16 cellular contexts compared by ENCODE assay signal in the genomic region with DNA sequence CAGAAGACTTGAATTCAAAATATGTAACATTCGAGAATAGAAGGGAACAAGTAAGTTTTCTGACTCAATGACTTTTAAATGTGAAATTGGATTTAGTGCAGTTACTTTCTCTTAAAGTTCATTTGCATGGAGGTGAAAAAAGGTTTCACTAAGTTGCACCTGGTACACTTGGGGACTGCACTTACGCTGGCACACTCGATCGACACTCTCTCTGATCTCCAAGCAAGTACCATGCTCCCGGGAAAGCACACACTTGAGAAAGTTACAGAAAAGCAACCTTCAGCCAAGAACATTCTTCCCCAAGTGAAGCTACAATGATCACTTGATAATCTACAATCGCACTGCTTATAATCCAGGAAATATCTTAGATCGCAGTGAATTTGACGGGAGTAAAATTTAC.
A peak's percentile ranks its signal among the peaks of the same experiment; 100 is the strongest.
DNase-seq lines count a peak whose midpoint lies in the region; ATAC-seq and TF ChIP-seq lines count a peak whose summit lies in the region.
"Had no signal": no experiment of that assay in that cellular context is flagged by ENCODE, and none has a peak within 500 bp of the region (broad histone marks: within the 10 kb centered on the region; RNA-seq: fewer than 3 reads in every experiment).

No MANE protein-coding gene starts in this region.

- H4K20me1 ChIP-seq in mammary epithelial cell (ENCODE audit: insufficient read depth, low read length): no peaks in the 10 kb centered on the region
- H4K20me1 ChIP-seq: BLaER1 had no signal

- H3K36me3 ChIP-seq in mammary epithelial cell (ENCODE audit: insufficient read depth, low read length) (no peaks in the 10 kb centered on the region), left lung (peaks cover 0 to 16% of the 10 kb centered on the region in 2 donors), upper lobe of right lung (no peaks in the 10 kb centered on the region)
- H3K36me3 ChIP-seq: BLaER1 had no signal

- H3K9me3 Mint-ChIP-seq in MCF 10A (ENCODE audit: unreplicated experiment) (no peaks in the 10 kb centered on the region), Calu3 (ENCODE audit: low read depth, unreplicated experiment) (peaks cover 3% of the 10 kb centered on the region)
- H3K9me3 Mint-ChIP-seq: CD8-positive, alpha-beta T cell had no signal

- H3K9ac ChIP-seq in mammary epithelial cell (ENCODE audit: insufficient read depth, low read length): no peak overlapping the region
- H3K9ac ChIP-seq: BLaER1 had no signal

- ATAC-seq in left lung: peak; percentile 91
- ATAC-seq in upper lobe of right lung: peak; percentile 76
- ATAC-seq: CD8-positive, alpha-beta T cell had no signal

- WGBS in mammary epithelial cell (ENCODE audit: low coverage, missing lambda C conversion rate): 96% methylated on average over 8 of the region's 8 CpGs

- no TSS peak for BruUV-seq in MCF 10A (replicated peaks; lab: Mats Ljungman, UMichigan)
- BruUV-seq in mammary epithelial cell (replicated peaks; lab: Mats Ljungman, UMichigan): no TSS peak
- BruUV-seq in Calu3 (replicated peaks; lab: Mats Ljungman, UMichigan): no TSS peak

- no peaks in the 10 kb centered on the region for H3K4me1 Mint-ChIP-seq in MCF 10A (ENCODE audit: insufficient read depth, unreplicated experiment)
- no peaks in the 10 kb centered on the region for H3K4me1 Mint-ChIP-seq in Calu3 (ENCODE audit: low read depth, unreplicated experiment)
- H3K4me1 Mint-ChIP-seq: B cell; CD4-positive, CD25-positive, alpha-beta regulatory T cell had no signal

- no peaks in the 10 kb centered on the region for H3K79me2 ChIP-seq in mammary epithelial cell (ENCODE audit: insufficient read depth, low read length)

- no peak overlapping the region for H3K4me3 ChIP-seq in mammary epithelial cell (replicated peaks in 1 of 3; ENCODE audit: insufficient read depth in 1 of 3, low read depth in 2 of 3, low read length in 3 of 3)
- H3K4me3 ChIP-seq in left lung: no peak overlapping the region
- no peak overlapping the region for H3K4me3 ChIP-seq in upper lobe of right lung
- H3K4me3 ChIP-seq: BLaER1, HAP-1 had no signal

- CTCF ChIA-PET in MCF 10A (lab: Yijun Ruan, JAX): interaction anchor here (0.6 to 1.0 kb wide), 3 partner anchors 20 to 160 kb away, joined by 3 to 4 read pairs (median 3); no protein-coding TSS in a partner anchor
- CTCF ChIA-PET in mammary epithelial cell (lab: Charles Lee; ENCODE audit: low non-redundant PET): no interaction called here
- CTCF ChIA-PET in Calu3 (lab: Charles Lee): no interaction called here

- H3K9me3 ChIP-seq in mammary epithelial cell (replicated peaks; ENCODE audit: insufficient read depth, low read length) (no peaks in the 10 kb centered on the region), left lung (no peaks in the 10 kb centered on the region), upper lobe of right lung (no peaks in the 10 kb centered on the region)
- H3K9me3 ChIP-seq: HAP-1 had no signal

- no peaks in the 10 kb centered on the region for H3K27me3 Mint-ChIP-seq in MCF 10A (ENCODE audit: insufficient read depth, unreplicated experiment)
- no peaks in the 10 kb centered on the region for H3K27me3 Mint-ChIP-seq in Calu3 (ENCODE audit: unreplicated experiment)

- H3K27ac ChIP-seq in mammary epithelial cell (ENCODE audit: insufficient read depth, low read depth, low read length) (no peak overlapping the region), left lung (no peak overlapping the region), upper lobe of right lung (no peak overlapping the region)
- H3K27ac ChIP-seq: 22Rv1, BLaER1, C4-2B had no signal

- no peak overlapping the region for H2AFZ ChIP-seq in mammary epithelial cell (ENCODE audit: low read depth, low read length)

- H3K4me3 Mint-ChIP-seq in MCF 10A (ENCODE audit: unreplicated experiment): no peak overlapping the region
- H3K4me3 Mint-ChIP-seq in Calu3 (ENCODE audit: low read depth, unreplicated experiment): no peak overlapping the region
- H3K4me3 Mint-ChIP-seq: B cell; CD4-positive, CD25-positive, alpha-beta regulatory T cell; CD8-positive, alpha-beta T cell had no signal

- H3K27ac Mint-ChIP-seq in MCF 10A (ENCODE audit: low read depth, unreplicated experiment) (peak overlapping the region; percentile 4), Calu3 (ENCODE audit: unreplicated experiment) (no peak overlapping the region)
- H3K27ac Mint-ChIP-seq: B cell; CD4-positive, CD25-positive, alpha-beta regulatory T cell; CD8-positive, alpha-beta T cell had no signal

- intact Hi-C loops in MCF 10A (cut with micrococcal nuclease) (no loop called here), mammary epithelial cell (cut with micrococcal nuclease) (no loop called here), left lung (cut with DNase I) (no loop called here), upper lobe of right lung (cut with DNase I) (no loop called here), Calu3 (cut with micrococcal nuclease; ENCODE audit: unreplicated experiment) (loop anchor here (10.0 kb wide), 1 partner anchor 432 kb away; no protein-coding TSS in a partner anchor)

- dilution Hi-C loops in mammary epithelial cell (cut with HindIII; ENCODE audit: low sequenced_read_pairs): no loop called here

- TF ChIP-seq CTCF in MCF 10A (IDR thresholded peaks at IDR 0.05; ENCODE audit: unreplicated experiment): no peak
- no peak for TF ChIP-seq CTCF in mammary epithelial cell (conservative IDR thresholded peaks at IDR 0.05 in 1 of 2, IDR thresholded peaks at IDR 0.05 in 1 of 2; ENCODE audit: extremely low read depth in 1 of 2, insufficient read depth in 1 of 2, low read depth in 1 of 2, low read length in 2 of 2)
- no peak for TF ChIP-seq CTCF in left lung (IDR thresholded peaks at IDR 0.05)
- no peak for TF ChIP-seq CTCF in upper lobe of right lung (IDR thresholded peaks at IDR 0.05)
- no peak for TF ChIP-seq CTCF in Calu3 (IDR thresholded peaks at IDR 0.05; ENCODE audit: unreplicated experiment)

- H3K4me1 ChIP-seq in mammary epithelial cell (ENCODE audit: insufficient read depth, low read length) (no peaks in the 10 kb centered on the region), left lung (no peaks in the 10 kb centered on the region), upper lobe of right lung (peaks cover 8% of the 10 kb centered on the region)
- H3K4me1 ChIP-seq: BLaER1, HAP-1 had no signal

- DNase-seq in MCF 10A (ENCODE audit: unreplicated experiment): no peak
- DNase-seq in mammary epithelial cell: no peak
- DNase-seq in left lung: no peak
- DNase-seq in upper lobe of right lung: no peak
- no peak for DNase-seq in COR-L47 (lab: John Stamatoyannopoulos, UW)
- DNase-seq in Calu3: no peak
- DNase-seq: CD4-positive, CD25-positive, alpha-beta regulatory T cell; CD8-positive, alpha-beta T cell; DMS153; DND-41; GOT3 had no signal

- H3K27me3 ChIP-seq in mammary epithelial cell (ENCODE audit: insufficient read depth, low read length): no peaks in the 10 kb centered on the region
- H3K27me3 ChIP-seq in left lung: no peaks in the 10 kb centered on the region
- H3K27me3 ChIP-seq in upper lobe of right lung: no peaks in the 10 kb centered on the region
- H3K27me3 ChIP-seq: BLaER1 had no signal

- in situ Hi-C loops in mammary epithelial cell (cut with MboI; ENCODE audit: low sequenced_read_pairs in 2 of 2): no loop called here

- no peak overlapping the region for H3K4me2 ChIP-seq in mammary epithelial cell (ENCODE audit: insufficient read depth, low read depth, low read length)
- H3K4me2 ChIP-seq: BLaER1 had no signal

- POLR2A ChIA-PET in MCF 10A (lab: Yijun Ruan, JAX): interaction anchor here (1.0 to 1.2 kb wide), 2 partner anchors 9 to 127 kb away, joined by 4 to 5 read pairs; no protein-coding TSS in a partner anchor

- H3K36me3 Mint-ChIP-seq in MCF 10A (ENCODE audit: insufficient read depth, unreplicated experiment): peaks cover 82% of the 10 kb centered on the region
- no peaks in the 10 kb centered on the region for H3K36me3 Mint-ChIP-seq in Calu3 (ENCODE audit: insufficient read depth, unreplicated experiment)
- H3K36me3 Mint-ChIP-seq: CD4-positive, CD25-positive, alpha-beta regulatory T cell; CD8-positive, alpha-beta T cell had no signal
